In genomic region chr17:8122923-8123694, GRCh38 we compare ENCODE assay signal across 7 cellular contexts. TPM values are rescaled to one million over a fixed set of nuclear protein-coding genes. Genes with fewer than 3 reads are reported as not detected.
DNase-seq lines count a peak whose midpoint lies in the region; ATAC-seq and TF ChIP-seq lines count a peak whose summit lies in the region.
"Had no signal": no experiment of that assay in that cellular context is flagged by ENCODE, and none has a peak within 500 bp of the region (broad histone marks: within the 10 kb centered on the region; RNA-seq: fewer than 3 reads in every experiment).

No MANE protein-coding gene starts in this region.

- peaks cover 3% of the 10 kb centered on the region for H4K20me1 ChIP-seq in mammary epithelial cell (ENCODE audit: insufficient read depth, low read length)

- TF ChIP-seq POLR2A in ovary (IDR thresholded peaks at IDR 0.05) = no peak

- peak overlapping the region; percentile 54 to 64 (median 62) for H3K4me3 ChIP-seq in mammary epithelial cell (replicated peaks in 1 of 3; ENCODE audit: insufficient read depth in 1 of 3, low read depth in 2 of 3, low read length in 3 of 3)
- peak overlapping the region; percentile 51 for H3K4me3 ChIP-seq in ovary

- H3K9me3 ChIP-seq in mammary epithelial cell (replicated peaks; ENCODE audit: insufficient read depth, low read length) (no peaks in the 10 kb centered on the region), ovary (no peaks in the 10 kb centered on the region)

- peak overlapping the region; percentile 87 for H2AFZ ChIP-seq in mammary epithelial cell (ENCODE audit: low read depth, low read length)

- H3K9me3 Mint-ChIP-seq in activated CD4-positive, alpha-beta T cell treated with anti-CD3 and anti-CD28 coated beads for 36 hours (ENCODE audit: low read depth) = no peaks in the 10 kb centered on the region

- peak overlapping the region; percentile 47 for H3K27ac Mint-ChIP-seq in activated CD4-positive, alpha-beta T cell treated with anti-CD3 and anti-CD28 coated beads for 36 hours

- dilution Hi-C loops in mammary epithelial cell (cut with HindIII; ENCODE audit: low sequenced_read_pairs) = loop anchor here (5.0 kb wide), 3 partner anchors 34 to 114 kb away; no protein-coding TSS in a partner anchor

- CTCF ChIA-PET in activated CD4-positive, alpha-beta T cell treated with anti-CD3 and anti-CD28 coated beads for 36 hours (lab: Charles Lee) = interaction anchor here (0.6 to 7.8 kb wide), 10 partner anchors 9 to 99 kb away, joined by 3 to 88 read pairs (median 4); no protein-coding TSS in a partner anchor
- CTCF ChIA-PET in mammary epithelial cell (lab: Charles Lee; ENCODE audit: low non-redundant PET) = no interaction called here

- peaks cover 7% of the 10 kb centered on the region for H3K36me3 Mint-ChIP-seq in activated CD4-positive, alpha-beta T cell treated with anti-CD3 and anti-CD28 coated beads for 36 hours (ENCODE audit: low read depth)

- H3K4me3 Mint-ChIP-seq in activated CD4-positive, alpha-beta T cell treated with anti-CD3 and anti-CD28 coated beads for 36 hours = peak overlapping the region; percentile 90

- peaks cover 47% of the 10 kb centered on the region for H3K4me1 ChIP-seq in mammary epithelial cell (ENCODE audit: insufficient read depth, low read length)
- H3K4me1 ChIP-seq in ovary (ENCODE audit: insufficient read depth) = peaks cover 16% of the 10 kb centered on the region

- no peak overlapping the region for H3K27ac ChIP-seq in mammary epithelial cell (ENCODE audit: insufficient read depth, low read depth, low read length)
- H3K27ac ChIP-seq in ovary = no peak overlapping the region

- H3K27me3 Mint-ChIP-seq in activated CD4-positive, alpha-beta T cell treated with anti-CD3 and anti-CD28 coated beads for 36 hours = peaks cover 19% of the 10 kb centered on the region

- H3K4me2 ChIP-seq in mammary epithelial cell (ENCODE audit: insufficient read depth, low read depth, low read length) = peak overlapping the region; percentile 97

- H3K27me3 ChIP-seq in mammary epithelial cell (ENCODE audit: insufficient read depth, low read length) = no peaks in the 10 kb centered on the region
- no peaks in the 10 kb centered on the region for H3K27me3 ChIP-seq in ovary

- DNase-seq in activated CD4-positive, alpha-beta T cell treated with anti-CD3 and anti-CD28 coated beads for 36 hours = peak; percentile 75
- DNase-seq in activated CD4-positive, alpha-beta T cell treated with anti-CD3 and anti-CD28 coated beads for 1 hour = no peak
- DNase-seq in mammary epithelial cell = peak; percentile 42
- DNase-seq in ovary = peak in 3 of 5 donors; percentile 47 to 56 (median 56)

- intact Hi-C loops in activated CD4-positive, alpha-beta T cell treated with anti-CD3 and anti-CD28 coated beads for 36 hours (cut with DNase I, micrococcal nuclease) = loop anchor here in 1 of 2 experiments (1.0 to 5.0 kb wide), 2 partner anchors 29 to 314 kb away; partner anchors contain the start of genes NDEL1 and PER1
- intact Hi-C loops in mammary epithelial cell (cut with micrococcal nuclease) (no loop called here), ovary (cut with DNase I) (loop anchor here in 3 of 4 donors (2.0 to 10.0 kb wide), 5 partner anchors 40 to 102 kb away; partner anchors contain the start of genes TMEM107 (in 1 of the 3) and VAMP2 (in 1 of the 3))

- H3K79me2 ChIP-seq in mammary epithelial cell (ENCODE audit: insufficient read depth, low read length) = no peaks in the 10 kb centered on the region

- TF ChIP-seq CTCF in mammary epithelial cell (conservative IDR thresholded peaks at IDR 0.05 in 1 of 2, IDR thresholded peaks at IDR 0.05 in 1 of 2; ENCODE audit: extremely low read depth in 1 of 2, insufficient read depth in 1 of 2, low read depth in 1 of 2, low read length in 2 of 2) (no peak), ovary (IDR thresholded peaks at IDR 0.05) (no peak)

- POLR2A ChIA-PET in activated CD4-positive, alpha-beta T cell treated with anti-CD3 and anti-CD28 coated beads for 36 hours (lab: Charles Lee) = interaction anchor here (1.2 to 5.0 kb wide), 3 partner anchors 49 to 87 kb away, joined by 3 to 52 read pairs (median 21); partner anchors contain the start of gene AURKB

- peaks cover 69% of the 10 kb centered on the region for H3K4me1 Mint-ChIP-seq in activated CD4-positive, alpha-beta T cell treated with anti-CD3 and anti-CD28 coated beads for 36 hours

- no peak for TF ChIP-seq EP300 in ovary (IDR thresholded peaks at IDR 0.05)

- peak overlapping the region; percentile 43 for H3K9ac ChIP-seq in mammary epithelial cell (ENCODE audit: insufficient read depth, low read length)

- no TSS peak for BruUV-seq in mammary epithelial cell (replicated peaks; lab: Mats Ljungman, UMichigan)

- under 1% methylated on average over 30 of the region's 55 CpGs for WGBS in mammary epithelial cell (ENCODE audit: low coverage, missing lambda C conversion rate)
- WGBS in ovary, 3 donors = 0 to 1% (median 1%) methylated on average over 55 of the region's 55 CpGs

- in situ Hi-C loops in mammary epithelial cell (cut with MboI; ENCODE audit: low sequenced_read_pairs in 2 of 2) = loop anchor here in 1 of 2 donors (5.0 kb wide), 1 partner anchor 64 kb away; no protein-coding TSS in a partner anchor

- H3K36me3 ChIP-seq in mammary epithelial cell (ENCODE audit: insufficient read depth, low read length) (no peaks in the 10 kb centered on the region), ovary (no peaks in the 10 kb centered on the region)

- peak; percentile 5 for ATAC-seq in activated CD4-positive, alpha-beta T cell treated with anti-CD3 and anti-CD28 coated beads for 36 hours
- ATAC-seq in GM21717 (IDR thresholded peaks at IDR 0.05; ENCODE audit: unreplicated experiment) (no peak), HG03196 (IDR thresholded peaks at IDR 0.05; ENCODE audit: unreplicated experiment) (no peak)

RNA-seq across cellular contexts. Expression of gene HES7, which starts 0.8 kb away (rescaled TPM):
- total RNA-seq in activated CD4-positive, alpha-beta T cell treated with anti-CD3 and anti-CD28 coated beads for 36 hours = 1 to 10 TPM; 2.4 to 3.2 TPM
- 1 to 10 TPM in 1 of 2 donors, under 1 TPM in 1; 0.33 to 1.9 TPM for total RNA-seq in mammary epithelial cell
- 0.34 TPM for polyA plus RNA-seq in mammary epithelial cell
- polyA minus RNA-seq in mammary epithelial cell = not detected
- total RNA-seq in ovary = under 1 TPM in 6 of 7 donors, not detected in 1; 0.11 to 0.97 (median 0.81) TPM
- polyA plus RNA-seq in ovary = under 1 TPM in 1 of 2 donors, not detected in 1; 0.25 TPM
- total RNA-seq: lower leg skin had no signal

RNA-seq across cellular contexts. Expression of gene ALOXE3, which starts 4.8 kb away (rescaled TPM):
- under 1 TPM; 0.27 to 0.28 TPM for total RNA-seq in activated CD4-positive, alpha-beta T cell treated with anti-CD3 and anti-CD28 coated beads for 36 hours
- total RNA-seq in mammary epithelial cell = 10 to 100 TPM in 1 of 2 donors, 1 to 10 TPM in 1; 3.8 to 27.6 TPM
- polyA plus RNA-seq in mammary epithelial cell = 9.2 TPM
- 5.9 TPM for polyA minus RNA-seq in mammary epithelial cell
- total RNA-seq in ovary = not detected
- polyA plus RNA-seq in ovary = under 1 TPM in 1 of 2 donors, not detected in 1; 0.07 TPM

RNA-seq across cellular contexts. Expression of gene PER1, which starts 29.1 kb away (rescaled TPM):
- 10 to 100 TPM; 46.5 to 55.9 TPM for total RNA-seq in activated CD4-positive, alpha-beta T cell treated with anti-CD3 and anti-CD28 coated beads for 36 hours
- total RNA-seq in mammary epithelial cell = 10 to 100 TPM; 26.8 to 97.9 TPM
- polyA plus RNA-seq in mammary epithelial cell = 16.8 TPM
- polyA minus RNA-seq in mammary epithelial cell = 96.6 TPM
- total RNA-seq in ovary = 100 to 1,000 TPM in 6 of 7 donors, 10 to 100 TPM in 1; 74.9 to 394 (median 165) TPM
- 100 to 1,000 TPM in 1 of 2 donors, 10 to 100 TPM in 1; 12.8 to 164 TPM for polyA plus RNA-seq in ovary

RNA-seq across cellular contexts. Expression of gene ALOX12B, which starts 35.6 kb away (rescaled TPM):
- total RNA-seq in activated CD4-positive, alpha-beta T cell treated with anti-CD3 and anti-CD28 coated beads for 36 hours = 1 to 10 TPM; 3.3 to 3.6 TPM
- total RNA-seq in mammary epithelial cell (1 to 10 TPM in 1 of 2 donors, under 1 TPM in 1; 0.33 to 1.2 TPM), ovary (under 1 TPM in 1 of 7 donors, not detected in 6; 0.70 TPM)
- polyA plus RNA-seq in mammary epithelial cell (0.22 TPM), ovary (not detected)
- polyA minus RNA-seq in mammary epithelial cell = 6.0 TPM

RNA-seq across cellular contexts. Expression of gene VAMP2, which starts 39.6 kb away (rescaled TPM):
- total RNA-seq in activated CD4-positive, alpha-beta T cell treated with anti-CD3 and anti-CD28 coated beads for 36 hours = 10 to 100 TPM; 26.7 to 27.8 TPM
- 10 to 100 TPM in 1 of 2 donors, 1 to 10 TPM in 1; 9.2 to 30.8 TPM for total RNA-seq in mammary epithelial cell
- 7.2 TPM for polyA plus RNA-seq in mammary epithelial cell
- polyA minus RNA-seq in mammary epithelial cell = 18.0 TPM
- total RNA-seq in ovary = 100 to 1,000 TPM in 4 of 7 donors, 10 to 100 TPM in 3; 35.5 to 147 (median 118) TPM
- 100 to 1,000 TPM in 1 of 2 donors, 10 to 100 TPM in 1; 99.2 to 233 TPM for polyA plus RNA-seq in ovary
